20 cellular contexts compared by ENCODE assay signal in genomic region chr15:88108991-88109390, GRCh38.
"Had no signal": no experiment of that assay in that cellular context is flagged by ENCODE, and none has a peak within 500 bp of the region (broad histone marks: within the 10 kb centered on the region; RNA-seq: fewer than 3 reads in every experiment).

No MANE protein-coding gene starts in this region.

- H3K4me3 ChIP-seq: esophagus muscularis mucosa, heart left ventricle, right lobe of liver, transverse colon had no signal

- H3K27me3 ChIP-seq: esophagus muscularis mucosa, foreskin keratinocyte, neutrophil, right lobe of liver, transverse colon had no signal

- H3K9me3 ChIP-seq: esophagus muscularis mucosa, heart left ventricle, neutrophil, right lobe of liver, transverse colon had no signal

- ATAC-seq: activated CD8-positive, alpha-beta T cell treated with anti-CD3 and anti-CD28 coated beads for 36 hours; activated naive CD8-positive, alpha-beta T cell treated with anti-CD3 and anti-CD28 coated beads, Interleukin-2, amount 50 U/mL, for 24 hours; foreskin keratinocyte; heart left ventricle; left colon; right lobe of liver; WTC11 had no signal

- DNase-seq: activated CD4-positive, alpha-beta T cell treated with anti-CD3 and anti-CD28 coated beads for 1 hour; activated CD4-positive, alpha-beta T cell treated with anti-CD3 and anti-CD28 coated beads, Interleukin-2, amount 10 ng/mL, durations not matched to agents 7 days and 5 days; activated CD8-positive, alpha-beta T cell treated with anti-CD3 and anti-CD28 coated beads for 36 hours; activated naive CD8-positive, alpha-beta T cell treated with anti-CD3 and anti-CD28 coated beads, Interleukin-2, amount 50 U/mL, for 24 hours; activated T-cell treated with anti-CD3 and anti-CD28 coated beads, Interleukin-2, amount 50 U/mL, for 48 hours; amygdala; foreskin keratinocyte; heart left ventricle; hypothalamus; immature natural killer cell; kidney; left colon; mammary epithelial cell; right lobe of liver; stimulated activated CD4-positive, alpha-beta T cell treated with anti-CD3 and anti-CD28 coated beads, Interleukin-2, amount 100 ng/mL, for 48 hours; stimulated activated naive CD4-positive, alpha-beta T cell treated with Interleukin-2 at 50 U/mL for 16 hours; transverse colon had no signal

- H3K27ac ChIP-seq: esophagus muscularis mucosa, foreskin keratinocyte, heart left ventricle, neutrophil, right lobe of liver, transverse colon had no signal

- H3K4me1 ChIP-seq: esophagus muscularis mucosa, foreskin keratinocyte, heart left ventricle, right lobe of liver, transverse colon had no signal

- H3K36me3 ChIP-seq: esophagus muscularis mucosa, heart left ventricle, neutrophil, right lobe of liver, transverse colon had no signal
